In genomic region chr2:118834901-118835738, GRCh38 we compare ENCODE assay signal across 10 cellular contexts. TPM values are rescaled to one million over a fixed set of nuclear protein-coding genes. Genes with fewer than 3 reads are reported as not detected.
DNase-seq lines count a peak whose midpoint lies in the region; ATAC-seq, FAIRE-seq and TF ChIP-seq lines count a peak whose summit lies in the region.
"Had no signal": no experiment of that assay in that cellular context is flagged by ENCODE, and none has a peak within 500 bp of the region (broad histone marks: within the 10 kb centered on the region; RNA-seq: fewer than 3 reads in every experiment).

No MANE protein-coding gene starts in this region.

- intact Hi-C loops in ascending aorta (cut with DNase I), result no loop called here

- H3F3A ChIP-seq in smooth muscle cell (ENCODE audit: low read depth), result no peaks in the 10 kb centered on the region

- no peak overlapping the region for H3K9ac ChIP-seq in iPS-20b (ENCODE audit: low read depth, low read length)
- no peak overlapping the region for H3K9ac ChIP-seq in smooth muscle cell (ENCODE audit: low read depth)

- H3K4me2 ChIP-seq in smooth muscle cell, result peak overlapping the region; percentile 96

- H3K27me3 ChIP-seq in H7 (ENCODE audit: control insufficient read depth, insufficient read depth, low read length) (peaks cover 92% of the 10 kb centered on the region), ascending aorta (peaks cover 46% of the 10 kb centered on the region), iPS-20b (ENCODE audit: insufficient read depth, low read length) (peaks cover 100% of the 10 kb centered on the region), smooth muscle cell (ENCODE audit: low read depth) (peaks cover 100% of the 10 kb centered on the region)

- DNase-seq in H7 (peak; percentile 89), ascending aorta (ENCODE audit: low spot score in 2 of 2) (peak in 1 of 2 donors; percentile 58), smooth muscle cell (lab: John Stamatoyannopoulos, UW; ENCODE audit: unreplicated experiment) (no peak), GM12891 (ENCODE audit: insufficient read length, low spot score) (no peak), substantia nigra (lab: John Stamatoyannopoulos, UW) (no peak)
- DNase-seq in stimulated activated CD4-positive, alpha-beta T cell treated with anti-CD3 and anti-CD28 coated beads, Interleukin-2, amount 100 ng/mL, for 48 hours, result no peak
- DNase-seq: effector CD4-positive, alpha-beta T cell; SHP77 treated with DMSO at 0.1 percent for 48 hours had no signal

- H4K20me1 ChIP-seq in smooth muscle cell (ENCODE audit: low read depth), result no peaks in the 10 kb centered on the region

- H3K4me1 ChIP-seq in ascending aorta (peaks cover 0 to 8% of the 10 kb centered on the region in 2 donors), iPS-20b (ENCODE audit: insufficient read depth, low read length) (peaks cover 7% of the 10 kb centered on the region; the same call in 1 of the 2 replicates), smooth muscle cell (ENCODE audit: low read depth) (peaks cover 18% of the 10 kb centered on the region)

- no peaks in the 10 kb centered on the region for H3K9me3 ChIP-seq in ascending aorta
- H3K9me3 ChIP-seq in iPS-20b (ENCODE audit: insufficient read depth, low read depth, low read length), result no peaks in the 10 kb centered on the region
- no peaks in the 10 kb centered on the region for H3K9me3 ChIP-seq in smooth muscle cell (replicated peaks; ENCODE audit: low read depth)

- 6% methylated on average over 48 of the region's 60 CpGs for WGBS in smooth muscle cell (ENCODE audit: low lambda C conversion rate)

- no peak for ATAC-seq in HG02610 (IDR thresholded peaks at IDR 0.05; ENCODE audit: unreplicated experiment)

- H2AFZ ChIP-seq in smooth muscle cell (ENCODE audit: low read depth), result peak overlapping the region; percentile 87

- H3K36me3 ChIP-seq in H7 (replicated peaks; ENCODE audit: control insufficient read depth, insufficient read depth, low read length) (no peaks in the 10 kb centered on the region), ascending aorta (no peaks in the 10 kb centered on the region), iPS-20b (ENCODE audit: insufficient read depth, low read depth, low read length) (no peaks in the 10 kb centered on the region), smooth muscle cell (ENCODE audit: low read depth) (no peaks in the 10 kb centered on the region)

- no peak for FAIRE-seq in GM12891 (lab: Jason Lieb, UNC)

- H3K4me3 ChIP-seq in H7 (ENCODE audit: insufficient read depth, low read depth, low read length) (peak overlapping the region; percentile 39), ascending aorta (peak overlapping the region; percentile 15 to 64), iPS-20b (ENCODE audit: low read length) (peak overlapping the region; percentile 62), smooth muscle cell (peak overlapping the region; percentile 59)

- H3K27ac ChIP-seq in ascending aorta (no peak overlapping the region), iPS-20b (ENCODE audit: low read length) (no peak overlapping the region), smooth muscle cell (ENCODE audit: low read depth) (no peak overlapping the region), substantia nigra (ENCODE audit: low read depth, low read length, poor library complexity, severe bottlenecking) (no peak overlapping the region)

- TF ChIP-seq CTCF in ascending aorta (IDR thresholded peaks at IDR 0.05) (no peak), smooth muscle cell (IDR thresholded peaks at IDR 0.05; ENCODE audit: borderline replicate concordance, insufficient read depth, poor library complexity, severe bottlenecking) (no peak)

- no peak for TF ChIP-seq POLR2A in GM12891 (IDR thresholded peaks at IDR 0.05; ENCODE audit: low read depth, low read length)

- peaks cover 4% of the 10 kb centered on the region for H3K79me2 ChIP-seq in smooth muscle cell (ENCODE audit: low read depth)

TF ChIP-seq in GM12891, 5 proteins besides CTCF, POLR2A, EP300 and RAD21:
- no peak for TF ChIP-seq PAX5 (IDR thresholded peaks at IDR 0.05; ENCODE audit: insufficient read depth, low read length, severe bottlenecking)
- TF ChIP-seq POLR2AphosphoS5 (IDR thresholded peaks at IDR 0.05; ENCODE audit: low read depth, low read length), result no peak
- no peak for TF ChIP-seq SPI1 (IDR thresholded peaks at IDR 0.05; ENCODE audit: low read depth, low read length)
- TF ChIP-seq POU2F2 (IDR thresholded peaks at IDR 0.05; ENCODE audit: low read depth, low read length), result no peak
- TF ChIP-seq TAF1 (IDR thresholded peaks at IDR 0.05; ENCODE audit: low read depth, low read length), result no peak

RNA-seq across cellular contexts. Expression of gene EN1, which starts 12.3 kb away (rescaled TPM):
- not detected in 2 replicates for total RNA-seq in H7 (2014; rRNA removed; shearing (Covaris generic))
- total RNA-seq in ascending aorta (not detected), smooth muscle cell (3.0 TPM in 2 replicates)
- polyA plus RNA-seq in smooth muscle cell, result 3.4 and 12.9 TPM in 2 replicates
- not detected for polyA plus RNA-seq in GM12891 (2012; ENCODE audit: low read depth, missing spikeins)
